In the genomic region with DNA sequence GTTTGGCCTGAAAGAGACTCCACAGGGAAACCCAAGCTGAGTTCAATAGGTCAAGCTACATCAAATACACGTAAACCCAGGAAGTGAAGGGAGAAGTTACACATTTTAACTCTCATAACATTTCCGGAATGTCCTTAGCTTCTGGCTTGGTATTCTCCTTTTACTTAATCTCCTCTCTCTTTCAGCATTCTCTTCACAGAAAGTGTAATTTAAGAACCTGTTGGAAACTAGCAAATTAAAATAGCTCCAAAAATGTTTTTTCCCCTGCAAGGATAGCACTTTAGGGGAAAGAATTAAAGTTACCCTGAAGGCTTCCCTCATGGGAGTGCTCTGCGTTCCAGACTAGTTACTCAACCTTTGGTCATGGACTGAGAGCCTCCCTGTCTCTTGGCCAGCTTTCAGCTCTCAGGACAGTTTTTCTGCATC, we compare ENCODE assay signal across 9 cellular contexts.
DNase-seq lines count a peak whose midpoint lies in the region; ATAC-seq and TF ChIP-seq lines count a peak whose summit lies in the region.
"Had no signal": no experiment of that assay in that cellular context is flagged by ENCODE, and none has a peak within 500 bp of the region (broad histone marks: within the 10 kb centered on the region; RNA-seq: fewer than 3 reads in every experiment).

No MANE protein-coding gene starts in this region.

- H3K27me3 ChIP-seq in brain microvascular endothelial cell (replicated peaks), result no peaks in the 10 kb centered on the region
- H3K27me3 ChIP-seq in aorta (ENCODE audit: control insufficient read depth in 1 of 2, insufficient read depth in 2 of 2, low read length in 1 of 2), result no peaks in the 10 kb centered on the region

- ATAC-seq in Right ventricle myocardium inferior, result peak; percentile 97
- peak; percentile 68 for ATAC-seq in aorta (ENCODE audit: low FRiP score)
- ATAC-seq in HG03175 (IDR thresholded peaks at IDR 0.05; ENCODE audit: unreplicated experiment), result no peak

- intact Hi-C loops in Right ventricle myocardium inferior (cut with DNase I), result no loop called here
- intact Hi-C loops in cardiac septum (cut with DNase I), result no loop called here
- intact Hi-C loops in aorta (cut with DNase I), result no loop called here

- H3K36me3 ChIP-seq in brain microvascular endothelial cell (replicated peaks), result no peaks in the 10 kb centered on the region
- H3K36me3 ChIP-seq in aorta (ENCODE audit: control insufficient read depth in 1 of 2, insufficient read depth in 2 of 2, low read length in 1 of 2), result no peaks in the 10 kb centered on the region

- in situ Hi-C loops in brain microvascular endothelial cell (cut with HindIII; ENCODE audit: low pct_ligation_motif_present, low sequenced_read_pairs), result no loop called here

- H3K27ac ChIP-seq in brain microvascular endothelial cell, result peak overlapping the region; percentile 85
- no peak overlapping the region for H3K27ac ChIP-seq in aorta (ENCODE audit: low read depth in 1 of 2, low read length in 2 of 2)

- TF ChIP-seq CTCF in brain microvascular endothelial cell (IDR thresholded peaks at IDR 0.05; ENCODE audit: low read depth, low read length, missing control alignments), result no peak

- no peak overlapping the region for H3K4me3 ChIP-seq in brain microvascular endothelial cell (ENCODE audit: low read depth, low read length)
- no peak overlapping the region for H3K4me3 ChIP-seq in aorta (ENCODE audit: low read length in 2 of 2)

- WGBS in aorta, 2 donors, result 13 to 21% methylated on average over 3 of the region's 3 CpGs

- no peaks in the 10 kb centered on the region for H3K9me3 ChIP-seq in aorta (ENCODE audit: control insufficient read depth, low read length)

- peaks cover 0 to 4% of the 10 kb centered on the region in 2 donors for H3K4me1 ChIP-seq in aorta (ENCODE audit: control insufficient read depth in 1 of 2, insufficient read depth in 2 of 2, low read length in 2 of 2)

- DNase-seq in Right ventricle myocardium inferior (ENCODE audit: missing footprints) (no peak), cardiac septum (ENCODE audit: low spot score) (no peak), brain microvascular endothelial cell (peak; percentile 90), kidney tubule cell (ENCODE audit: low spot score) (peak; percentile 85), aorta (peak in 1 of 2 donors; percentile 61), DMS53 treated with DMSO at 0.1 percent for 48 hours (lab: John Stamatoyannopoulos, UW; ENCODE audit: unreplicated experiment) (no peak), SIG-M5 (lab: John Stamatoyannopoulos, UW) (no peak)
- DNase-seq: NCI-H2171 had no signal

Comparison
In these comparisons a context has a peak if more than half of its experiments do, and no peak if none do; other contexts are left out.
1. DNase-seq: peak in brain microvascular endothelial cell (single experiment) and kidney tubule cell (single experiment); none in Right ventricle myocardium inferior (single experiment), cardiac septum (single experiment), DMS53 treated with DMSO at 0.1 percent for 48 hours (single experiment) and SIG-M5 (single experiment).